ENCODE assay signal across 10 cellular contexts in the genomic region with DNA sequence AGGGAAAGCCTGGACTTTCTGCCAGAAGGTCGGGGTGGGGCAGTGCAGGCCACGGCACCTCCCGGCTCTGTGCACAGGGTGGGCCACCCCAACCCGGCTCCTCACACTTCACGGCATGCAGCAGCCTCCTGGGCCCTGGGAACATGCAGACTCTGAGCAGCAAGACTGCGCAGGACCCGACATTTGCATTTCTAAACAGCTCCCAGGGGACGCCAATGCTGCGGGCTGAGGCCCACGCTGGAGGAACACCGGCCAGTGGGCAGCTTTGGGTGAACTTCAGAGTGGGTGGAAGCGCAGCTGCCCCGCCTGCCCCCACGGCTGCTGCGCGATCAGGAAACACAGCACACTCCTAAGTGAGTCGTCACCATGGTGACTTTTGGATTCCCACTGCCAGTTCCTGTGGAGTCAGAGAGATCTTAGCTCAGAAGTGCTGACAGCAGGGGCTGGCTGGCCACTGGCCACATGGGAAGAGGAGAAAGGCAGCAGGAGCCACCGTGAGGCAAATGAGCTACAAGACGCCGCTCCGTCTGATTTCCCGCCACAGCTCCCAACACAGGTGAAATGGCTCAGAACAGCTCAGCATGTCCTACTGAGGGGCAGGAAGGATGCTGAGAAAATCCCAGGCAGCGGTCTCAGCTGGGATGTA. TPM values are rescaled to one million over a fixed set of nuclear protein-coding genes. Genes with fewer than 3 reads are reported as not detected.
DNase-seq lines count a peak whose midpoint lies in the region; TF ChIP-seq lines count a peak whose summit lies in the region.
"Had no signal": no experiment of that assay in that cellular context is flagged by ENCODE, and none has a peak within 500 bp of the region (broad histone marks: within the 10 kb centered on the region; RNA-seq: fewer than 3 reads in every experiment).

No MANE protein-coding gene starts in this region.

- H3K9me3 ChIP-seq in HEK293 (ENCODE audit: control insufficient read depth, insufficient read depth, low read depth, low read length) = no peaks in the 10 kb centered on the region

- H3K4me1 ChIP-seq in HEK293 (ENCODE audit: control insufficient read depth, insufficient read depth, low read length) = no peaks in the 10 kb centered on the region

- H3K36me3 ChIP-seq in HEK293 (ENCODE audit: control insufficient read depth in 2 of 2, insufficient read depth in 1 of 2, low read length in 2 of 2) = no peaks in the 10 kb centered on the region

- H3K27ac ChIP-seq in HEK293 (ENCODE audit: extremely low read depth, low read depth, low read length) = no peak overlapping the region

- TF ChIP-seq CTCF in HEK293 (tag by site-specific recombination; IDR thresholded peaks at IDR 0.05) (no peak), fibroblast of mammary gland (conservative IDR thresholded peaks at IDR 0.05; ENCODE audit: control insufficient read depth, insufficient read depth, low read depth, low read length) (no peak)

- H3K4me3 ChIP-seq in HEK293 (ENCODE audit: low read depth, low read length) (no peak overlapping the region), fibroblast of mammary gland (ENCODE audit: control insufficient read depth, low read depth, low read length) (no peak overlapping the region)

- POLR2A ChIA-PET in HEK293 (lab: Yijun Ruan, JAX) = no interaction called here

- CTCF ChIA-PET in HEK293 (lab: Yijun Ruan, JAX) = interaction anchor here (0.6 to 1.0 kb wide), 4 partner anchors 47 to 129 kb away, joined by 3 to 5 read pairs (median 4); no protein-coding TSS in a partner anchor

- DNase-seq in NCI-H526 (lab: John Stamatoyannopoulos, UW) (peak; percentile 82 to 90), fibroblast of mammary gland (ENCODE audit: low read depth) (peak; percentile 22), putamen (ENCODE audit: low spot score) (peak; percentile 47), UCSD-AML1 (lab: John Stamatoyannopoulos, UW; ENCODE audit: unreplicated experiment) (no peak), mucosa of gallbladder (ENCODE audit: low spot score) (no peak)
- no peak for DNase-seq in activated naive CD4-positive, alpha-beta T cell (lab: John Stamatoyannopoulos, UW)
- DNase-seq: effector CD4-positive, alpha-beta T cell; stimulated activated CD4-positive, alpha-beta T cell treated with anti-CD3 and anti-CD28 coated beads, Interleukin-12 subunit alpha, Interleukin-12 subunit beta, amount 100 ng/mL, for 4 hours; stimulated activated naive CD8-positive, alpha-beta T cell treated with anti-CD3 and anti-CD28 coated beads, Interleukin-15, amount 100 ng/mL, for 72 hours had no signal

TF ChIP-seq in HEK293, 187 proteins besides CTCF, POLR2A, EP300 and RAD21:
- TF ChIP-seq ZIC2 (tag by site-specific recombination; IDR thresholded peaks at IDR 0.05) (peak; percentile 76), ZSCAN30 (tag by site-specific recombination; IDR thresholded peaks at IDR 0.05) (no peak)

RNA-seq across cellular contexts. Expression of a gene that starts 52.1 kb away (rescaled TPM):
- total RNA-seq in mucosa of gallbladder = 146 TPM

Comparison
In these comparisons a context has a peak if more than half of its experiments do, and no peak if none do; other contexts are left out.
1. DNase-seq: peak in NCI-H526 (2 of 2), fibroblast of mammary gland (single experiment) and putamen (single experiment); none in UCSD-AML1 (single experiment), mucosa of gallbladder (single experiment) and activated naive CD4-positive, alpha-beta T cell (0 of 4).